Comparison of ENCODE assay signal across 10 cellular contexts in genomic region chr17:49216482-49216881, GRCh38. TPM values are rescaled to one million over a fixed set of nuclear protein-coding genes. Genes with fewer than 3 reads are reported as not detected.
DNase-seq lines count a peak whose midpoint lies in the region; ATAC-seq and TF ChIP-seq lines count a peak whose summit lies in the region.
"Had no signal": no experiment of that assay in that cellular context is flagged by ENCODE, and none has a peak within 500 bp of the region (broad histone marks: within the 10 kb centered on the region; RNA-seq: fewer than 3 reads in every experiment).

No MANE protein-coding gene starts in this region.

- ATAC-seq in stimulated activated memory B cell treated with anti-CD40 and anti-IgM and Interleukin-4, amounts not matched to agents 10 μg/mL and 1 μg/mL and 100 μg/mL, for 72 hours = no peak

- no peak overlapping the region for H3K4me3 ChIP-seq in OCI-LY1 (ENCODE audit: low read depth, low read length, poor library complexity, severe bottlenecking)
- H3K4me3 ChIP-seq in A673 (ENCODE audit: low read depth, low read length, poor library complexity, severe bottlenecking) = no peak overlapping the region
- no peak overlapping the region for H3K4me3 ChIP-seq in hepatocyte

- H3F3A ChIP-seq in OCI-LY1 (ENCODE audit: insufficient read depth, low read length) = 0 out of 2 replicates have a peak, but pooled peaks cover 6% of the 10 kb centered on the region

- H3K27ac Mint-ChIP-seq in activated CD4-positive, alpha-beta T cell treated with anti-CD3 and anti-CD28 coated beads, Interleukin-2, amount 10 ng/mL, durations not matched to agents 24 days and 14 days = peak overlapping the region; percentile 76
- H3K27ac Mint-ChIP-seq in endothelial cell (ENCODE audit: unreplicated experiment) = no peak overlapping the region
- H3K27ac Mint-ChIP-seq in stimulated activated memory B cell treated with anti-CD40 and anti-IgM and Interleukin-4, amounts not matched to agents 10 μg/mL and 1 μg/mL and 100 μg/mL, for 72 hours = peak overlapping the region; percentile 74

- no TSS peak for BruUV-seq in A673 (replicated peaks; lab: Mats Ljungman, UMichigan)

- peaks cover 56% of the 10 kb centered on the region for H3K36me3 Mint-ChIP-seq in activated CD4-positive, alpha-beta T cell treated with anti-CD3 and anti-CD28 coated beads, Interleukin-2, amount 10 ng/mL, durations not matched to agents 24 days and 14 days (ENCODE audit: low read depth)
- peaks cover 27% of the 10 kb centered on the region for H3K36me3 Mint-ChIP-seq in endothelial cell (ENCODE audit: low read depth, unreplicated experiment)
- H3K36me3 Mint-ChIP-seq in stimulated activated memory B cell treated with anti-CD40 and anti-IgM and Interleukin-4, amounts not matched to agents 10 μg/mL and 1 μg/mL and 100 μg/mL, for 72 hours = peaks cover 30% of the 10 kb centered on the region

- H3K4me1 ChIP-seq in OCI-LY1 (ENCODE audit: insufficient read depth, low read length, severe bottlenecking) (peaks cover 80% of the 10 kb centered on the region), A673 (ENCODE audit: insufficient read depth, low read length, poor library complexity, severe bottlenecking) (no peaks in the 10 kb centered on the region), hepatocyte (ENCODE audit: insufficient read depth) (no peaks in the 10 kb centered on the region)

- no peaks in the 10 kb centered on the region for H3K9me3 Mint-ChIP-seq in activated CD4-positive, alpha-beta T cell treated with anti-CD3 and anti-CD28 coated beads, Interleukin-2, amount 10 ng/mL, durations not matched to agents 24 days and 14 days
- no peaks in the 10 kb centered on the region for H3K9me3 Mint-ChIP-seq in endothelial cell (ENCODE audit: unreplicated experiment)
- H3K9me3 Mint-ChIP-seq in stimulated activated memory B cell treated with anti-CD40 and anti-IgM and Interleukin-4, amounts not matched to agents 10 μg/mL and 1 μg/mL and 100 μg/mL, for 72 hours = peaks cover 3% of the 10 kb centered on the region

- H3K9ac ChIP-seq in OCI-LY1 (ENCODE audit: low read length) = no peak overlapping the region

- no peak for DNase-seq in activated CD4-positive, alpha-beta T cell treated with anti-CD3 and anti-CD28 coated beads, Interleukin-2, amount 10 ng/mL, durations not matched to agents 24 days and 14 days
- DNase-seq in activated CD4-positive, alpha-beta T cell treated with anti-CD3 and anti-CD28 coated beads for 1 hour = no peak
- DNase-seq in endothelial cell (ENCODE audit: low spot score) = no peak
- no peak for DNase-seq in DMS 273 (lab: John Stamatoyannopoulos, UW; ENCODE audit: unreplicated experiment)
- no peak for DNase-seq in A673 (ENCODE audit: low spot score)
- no peak for DNase-seq in hepatocyte (ENCODE audit: low spot score)
- DNase-seq: DMS79 had no signal

- TF ChIP-seq CTCF in OCI-LY1 (IDR thresholded peaks at IDR 0.05; ENCODE audit: low read length) = no peak
- no peak for TF ChIP-seq CTCF in endothelial cell (IDR thresholded peaks at IDR 0.05; ENCODE audit: unreplicated experiment)
- TF ChIP-seq CTCF in A673 (conservative IDR thresholded peaks at IDR 0.05; ENCODE audit: low read depth, low read length) = no peak
- TF ChIP-seq CTCF in hepatocyte (IDR thresholded peaks at IDR 0.05; ENCODE audit: poor library complexity) = no peak

- H2AFZ ChIP-seq in OCI-LY1 (ENCODE audit: low read length) (no peak overlapping the region), hepatocyte (no peak overlapping the region)

- intact Hi-C loops in activated CD4-positive, alpha-beta T cell treated with anti-CD3 and anti-CD28 coated beads, Interleukin-2, amount 10 ng/mL, durations not matched to agents 24 days and 14 days (cut with micrococcal nuclease) = loop anchor here (5.0 kb wide), 2 partner anchors 126 to 146 kb away; partner anchors contain the start of gene ZNF652
- intact Hi-C loops in A673 (cut with micrococcal nuclease; ENCODE audit: unreplicated experiment) = no loop called here

- H3K4me1 Mint-ChIP-seq in activated CD4-positive, alpha-beta T cell treated with anti-CD3 and anti-CD28 coated beads, Interleukin-2, amount 10 ng/mL, durations not matched to agents 24 days and 14 days = peaks cover 59% of the 10 kb centered on the region
- H3K4me1 Mint-ChIP-seq in endothelial cell (ENCODE audit: unreplicated experiment) = peaks cover 46% of the 10 kb centered on the region
- peaks cover 86% of the 10 kb centered on the region for H3K4me1 Mint-ChIP-seq in stimulated activated memory B cell treated with anti-CD40 and anti-IgM and Interleukin-4, amounts not matched to agents 10 μg/mL and 1 μg/mL and 100 μg/mL, for 72 hours

- H3K9me2 ChIP-seq in OCI-LY1 (ENCODE audit: low read depth, low read length) = no peaks in the 10 kb centered on the region
- no peaks in the 10 kb centered on the region for H3K9me2 ChIP-seq in hepatocyte (replicated peaks; ENCODE audit: insufficient read depth)

- POLR2A ChIA-PET in A673 (lab: Charles Lee; ENCODE audit: low non-redundant PET) = no interaction called here

- peak overlapping the region; percentile 52 for H3K4me3 Mint-ChIP-seq in activated CD4-positive, alpha-beta T cell treated with anti-CD3 and anti-CD28 coated beads, Interleukin-2, amount 10 ng/mL, durations not matched to agents 24 days and 14 days
- peak overlapping the region; percentile 62 for H3K4me3 Mint-ChIP-seq in endothelial cell (ENCODE audit: unreplicated experiment)
- H3K4me3 Mint-ChIP-seq in stimulated activated memory B cell treated with anti-CD40 and anti-IgM and Interleukin-4, amounts not matched to agents 10 μg/mL and 1 μg/mL and 100 μg/mL, for 72 hours = peak overlapping the region; percentile 32

- H3K36me3 ChIP-seq in OCI-LY1 (ENCODE audit: insufficient read depth, low read length) (peaks cover 41% of the 10 kb centered on the region), A673 (ENCODE audit: insufficient read depth, low read length, poor library complexity, severe bottlenecking) (peaks cover 9% of the 10 kb centered on the region), hepatocyte (replicated peaks; ENCODE audit: insufficient read depth, low read depth) (no peaks in the 10 kb centered on the region)

- peak overlapping the region; percentile 93 for H3K27ac ChIP-seq in OCI-LY1 (ENCODE audit: low read depth, low read length, poor library complexity, severe bottlenecking)
- H3K27ac ChIP-seq in A673 (ENCODE audit: low read depth, low read length, poor library complexity, severe bottlenecking) = no peak overlapping the region
- H3K27ac ChIP-seq in hepatocyte = no peak overlapping the region

- H3K79me2 ChIP-seq in OCI-LY1 (ENCODE audit: insufficient read depth, low read length) (no peaks in the 10 kb centered on the region), hepatocyte (no peaks in the 10 kb centered on the region)

- WGBS in hepatocyte (ENCODE audit: low lambda C conversion rate, missing lambda C conversion rate) = 90% methylated on average over 13 of the region's 13 CpGs

- H3K27me3 ChIP-seq in OCI-LY1 (ENCODE audit: insufficient read depth, low read length) (no peaks in the 10 kb centered on the region), A673 (replicated peaks; ENCODE audit: insufficient read depth, low read depth, low read length, poor library complexity) (no peaks in the 10 kb centered on the region), hepatocyte (peaks cover 2% of the 10 kb centered on the region)

- H3K4me2 ChIP-seq in OCI-LY1 (ENCODE audit: low read length) = peak overlapping the region; percentile 26; the same call in 1 of the 2 replicates
- H3K4me2 ChIP-seq in hepatocyte = no peak overlapping the region

- H3K9me3 ChIP-seq in OCI-LY1 (ENCODE audit: low read length) = no peaks in the 10 kb centered on the region
- no peaks in the 10 kb centered on the region for H3K9me3 ChIP-seq in A673 (ENCODE audit: low read depth, low read length, poor library complexity, severe bottlenecking)
- H3K9me3 ChIP-seq in hepatocyte (ENCODE audit: low read depth) = no peaks in the 10 kb centered on the region

- H4K20me1 ChIP-seq in OCI-LY1 (ENCODE audit: insufficient read depth, low read length) = no peaks in the 10 kb centered on the region
- H4K20me1 ChIP-seq in hepatocyte (ENCODE audit: insufficient read depth, poor library complexity, severe bottlenecking) = no peaks in the 10 kb centered on the region

- CTCF ChIA-PET in A673 (lab: Charles Lee) = no interaction called here

- H3K27me3 Mint-ChIP-seq in activated CD4-positive, alpha-beta T cell treated with anti-CD3 and anti-CD28 coated beads, Interleukin-2, amount 10 ng/mL, durations not matched to agents 24 days and 14 days = no peaks in the 10 kb centered on the region
- peaks cover 8% of the 10 kb centered on the region for H3K27me3 Mint-ChIP-seq in endothelial cell (ENCODE audit: unreplicated experiment)
- no peaks in the 10 kb centered on the region for H3K27me3 Mint-ChIP-seq in stimulated activated memory B cell treated with anti-CD40 and anti-IgM and Interleukin-4, amounts not matched to agents 10 μg/mL and 1 μg/mL and 100 μg/mL, for 72 hours

RNA-seq across cellular contexts. Expression of gene ABI3, which starts 6.0 kb away (rescaled TPM):
- 27.8 and 28.4 TPM in 2 replicates for total RNA-seq in activated CD4-positive, alpha-beta T cell treated with anti-CD3 and anti-CD28 coated beads, Interleukin-2, amount 10 ng/mL, durations not matched to agents 24 days and 14 days
- total RNA-seq in endothelial cell (ENCODE audit: unreplicated experiment) (15.7 TPM), A673 (2021) (9.7 and 13.0 TPM in 2 replicates), hepatocyte (0.13 and 0.52 TPM in 2 replicates)
- polyA plus RNA-seq in hepatocyte = 0.29 and 0.43 TPM in 2 replicates
- polyA plus RNA-seq: keratinocyte had no signal

RNA-seq across cellular contexts. Expression of gene GNGT2, which starts 6.1 kb away (rescaled TPM):
- 18.2 and 19.5 TPM in 2 replicates for total RNA-seq in activated CD4-positive, alpha-beta T cell treated with anti-CD3 and anti-CD28 coated beads, Interleukin-2, amount 10 ng/mL, durations not matched to agents 24 days and 14 days
- total RNA-seq in endothelial cell (ENCODE audit: unreplicated experiment) = 2.1 TPM
- 9.2 and 9.6 TPM in 2 replicates for total RNA-seq in A673 (2021)
- 0.96 TPM in 1 of 2 replicates, not detected in the other for total RNA-seq in hepatocyte
- polyA plus RNA-seq in hepatocyte = 0.92 TPM in 1 of 2 replicates, not detected in the other
- polyA plus RNA-seq: keratinocyte had no signal

RNA-seq across cellular contexts. Expression of gene PHOSPHO1, which starts 14.1 kb away (rescaled TPM):
- total RNA-seq in activated CD4-positive, alpha-beta T cell treated with anti-CD3 and anti-CD28 coated beads, Interleukin-2, amount 10 ng/mL, durations not matched to agents 24 days and 14 days = 0.09 TPM in 1 of 2 replicates, not detected in the other
- total RNA-seq in endothelial cell (ENCODE audit: unreplicated experiment) (not detected), A673 (2021) (88.6 and 98.3 TPM in 2 replicates), hepatocyte (not detected in 2 replicates)
- polyA plus RNA-seq in hepatocyte = 0.54 TPM in 1 of 2 replicates, not detected in the other

Comparison
In these comparisons a context has a peak if more than half of its experiments do, and no peak if none do; other contexts are left out.
1. RNA of gene PHOSPHO1, which starts 14.1 kb away (total RNA-seq): 88.6 to 98.3 TPM in A673; not detected in endothelial cell (single experiment), 0.09 TPM in activated CD4-positive, alpha-beta T cell treated with anti-CD3 and anti-CD28 coated beads, Interleukin-2, amount 10 ng/mL, durations not matched to agents 24 days and 14 days and not detected in hepatocyte; every median in the first group is over 10 times any median in the second.
2. Peak in every context shown above with its lines, with median percentiles within 50 percentile points of each other: H3K4me3 Mint-ChIP-seq.